In genomic region chr11:122851366-122852011, GRCh38 we compare ENCODE assay signal across 10 cellular contexts. TPM values are rescaled to one million over a fixed set of nuclear protein-coding genes. Genes with fewer than 3 reads are reported as not detected.
DNase-seq lines count a peak whose midpoint lies in the region; ATAC-seq and TF ChIP-seq lines count a peak whose summit lies in the region.
"Had no signal": no experiment of that assay in that cellular context is flagged by ENCODE, and none has a peak within 500 bp of the region (broad histone marks: within the 10 kb centered on the region; RNA-seq: fewer than 3 reads in every experiment).

No MANE protein-coding gene starts in this region.

- H3K9me3 Mint-ChIP-seq in activated naive CD4-positive, alpha-beta T cell treated with anti-CD3 and anti-CD28 coated beads, Interleukin-2, amount 50 U/mL, for 24 hours = no peaks in the 10 kb centered on the region
- no peaks in the 10 kb centered on the region for H3K9me3 Mint-ChIP-seq in activated T-helper 17 cell treated with anti-CD3 and anti-CD28 coated beads, Interleukin-2, amount 50 U/mL, for 72 hours

- no peak overlapping the region for H3K4me3 ChIP-seq in tibial nerve

- TF ChIP-seq CTCF in tibial nerve (IDR thresholded peaks at IDR 0.05) = no peak

- H3K27ac ChIP-seq in tibial nerve = peak overlapping the region in 1 of 4 donors; percentile 29

- peaks cover 3% of the 10 kb centered on the region for H3K36me3 Mint-ChIP-seq in activated naive CD4-positive, alpha-beta T cell treated with anti-CD3 and anti-CD28 coated beads, Interleukin-2, amount 50 U/mL, for 24 hours
- no peaks in the 10 kb centered on the region for H3K36me3 Mint-ChIP-seq in activated T-helper 17 cell treated with anti-CD3 and anti-CD28 coated beads, Interleukin-2, amount 50 U/mL, for 72 hours (ENCODE audit: low read depth)

- H3K4me3 Mint-ChIP-seq in activated naive CD4-positive, alpha-beta T cell treated with anti-CD3 and anti-CD28 coated beads, Interleukin-2, amount 50 U/mL, for 24 hours = peak overlapping the region; percentile 78
- peak overlapping the region; percentile 67 for H3K4me3 Mint-ChIP-seq in activated T-helper 17 cell treated with anti-CD3 and anti-CD28 coated beads, Interleukin-2, amount 50 U/mL, for 72 hours

- H3K36me3 ChIP-seq in tibial nerve = no peaks in the 10 kb centered on the region

- no peak for TF ChIP-seq EP300 in tibial nerve (IDR thresholded peaks at IDR 0.05)

- no peaks in the 10 kb centered on the region for H3K27me3 ChIP-seq in tibial nerve

- no peaks in the 10 kb centered on the region for H3K9me3 ChIP-seq in tibial nerve

- H3K27ac Mint-ChIP-seq in activated naive CD4-positive, alpha-beta T cell treated with anti-CD3 and anti-CD28 coated beads, Interleukin-2, amount 50 U/mL, for 24 hours = peak overlapping the region; percentile 68
- no peak overlapping the region for H3K27ac Mint-ChIP-seq in activated T-helper 17 cell treated with anti-CD3 and anti-CD28 coated beads, Interleukin-2, amount 50 U/mL, for 72 hours

- WGBS in tibial nerve, 2 donors = 69 to 79% methylated on average over 12 of the region's 12 CpGs

- peaks cover 54% of the 10 kb centered on the region for H3K4me1 Mint-ChIP-seq in activated naive CD4-positive, alpha-beta T cell treated with anti-CD3 and anti-CD28 coated beads, Interleukin-2, amount 50 U/mL, for 24 hours
- H3K4me1 Mint-ChIP-seq in activated T-helper 17 cell treated with anti-CD3 and anti-CD28 coated beads, Interleukin-2, amount 50 U/mL, for 72 hours = peaks cover 35% of the 10 kb centered on the region

- H3K4me1 ChIP-seq in tibial nerve = no peaks in the 10 kb centered on the region

- no peaks in the 10 kb centered on the region for H3K27me3 Mint-ChIP-seq in activated naive CD4-positive, alpha-beta T cell treated with anti-CD3 and anti-CD28 coated beads, Interleukin-2, amount 50 U/mL, for 24 hours
- peaks cover 11% of the 10 kb centered on the region for H3K27me3 Mint-ChIP-seq in activated T-helper 17 cell treated with anti-CD3 and anti-CD28 coated beads, Interleukin-2, amount 50 U/mL, for 72 hours

- no peak for TF ChIP-seq POLR2A in tibial nerve (IDR thresholded peaks at IDR 0.05)

- ATAC-seq in HG03103 (IDR thresholded peaks at IDR 0.05; ENCODE audit: low read depth, unreplicated experiment) (peak; percentile 63), GM21576 (IDR thresholded peaks at IDR 0.05; ENCODE audit: unreplicated experiment) (no peak)
- no peak for ATAC-seq in activated T-helper 17 cell treated with anti-CD3 and anti-CD28 coated beads, Interleukin-2, amount 50 U/mL, for 72 hours (replicated peaks)

- no peak for DNase-seq in activated naive CD4-positive, alpha-beta T cell treated with Interleukin-2 at 50 U/mL for 16 hours
- DNase-seq in superior temporal gyrus (ENCODE audit: extremely low spot score) (peak; percentile 25), tibial nerve (ENCODE audit: low spot score in 2 of 2) (no peak), amniotic stem cell (lab: John Stamatoyannopoulos, UW) (no peak)
- DNase-seq: KG1, SHP77 treated with DMSO at 0.1 percent for 48 hours had no signal

RNA-seq across cellular contexts. Expression of gene CRTAM, which starts 13.2 kb away (rescaled TPM):
- under 1 TPM in 1 of 2 donors, not detected in 1; 0.11 TPM for total RNA-seq in activated T-helper 17 cell treated with anti-CD3 and anti-CD28 coated beads, Interleukin-2, amount 50 U/mL, for 72 hours
- under 1 TPM in 3 of 4 donors, not detected in 1; 0.20 to 0.84 (median 0.66) TPM for total RNA-seq in tibial nerve

RNA-seq across cellular contexts. Expression of gene JHY, which starts 31.1 kb away (rescaled TPM):
- total RNA-seq in activated T-helper 17 cell treated with anti-CD3 and anti-CD28 coated beads, Interleukin-2, amount 50 U/mL, for 72 hours = 1 to 10 TPM; 1.2 to 1.5 TPM
- total RNA-seq in tibial nerve = 10 to 100 TPM; 13.4 to 17.3 (median 14.1) TPM

Comparison
In these comparisons a context has a peak if more than half of its experiments do, and no peak if none do; other contexts are left out.
1. RNA of gene JHY, which starts 31.1 kb away (total RNA-seq): 13.4 to 17.3 TPM in tibial nerve; 1.2 to 1.5 TPM in activated T-helper 17 cell treated with anti-CD3 and anti-CD28 coated beads, Interleukin-2, amount 50 U/mL, for 72 hours; every median in the first group is over 4 times any median in the second.